Comparison of ENCODE assay signal across 37 cellular contexts in the genomic region with DNA sequence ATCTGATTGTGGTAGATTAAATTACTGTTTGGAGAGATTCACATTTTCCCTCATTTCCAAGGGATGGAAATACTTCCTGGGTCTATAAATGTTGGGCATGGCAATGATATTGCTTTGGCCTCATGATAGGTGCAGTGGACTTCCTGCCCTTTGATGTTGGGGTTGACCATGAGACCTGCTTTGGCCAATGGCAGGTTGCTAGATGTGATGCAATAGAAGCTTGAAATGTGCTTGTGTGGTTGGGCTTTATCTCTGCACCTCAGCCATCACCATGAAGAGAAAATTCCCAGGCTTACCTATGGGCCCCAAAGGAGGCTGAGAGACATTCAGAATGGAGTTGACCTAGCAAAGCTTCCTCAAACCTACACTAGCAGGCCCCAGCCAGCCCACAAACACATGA.
"Had no signal": no experiment of that assay in that cellular context is flagged by ENCODE, and none has a peak within 500 bp of the region (broad histone marks: within the 10 kb centered on the region; RNA-seq: fewer than 3 reads in every experiment).

No MANE protein-coding gene starts in this region.

- H3K9me3 Mint-ChIP-seq: activated CD4-positive, alpha-beta memory T cell treated with anti-CD3 and anti-CD28 coated beads, Interleukin-2, amount 10 ng/mL, durations not matched to agents 7 days and 5 days; activated naive CD4-positive, alpha-beta T cell treated with anti-CD3 and anti-CD28 coated beads, Interleukin-2, amount 10 ng/mL, durations not matched to agents 7 days and 5 days; activated naive CD4-positive, alpha-beta T cell treated with anti-CD3 and anti-CD28 coated beads, Interleukin-2, amount 50 U/mL, for 24 hours; activated naive CD8-positive, alpha-beta T cell treated with anti-CD3 and anti-CD28 coated beads for 36 hours; activated T-cell treated with anti-CD3 and anti-CD28 coated beads, Interleukin-2, amount 50 U/mL, for 24 hours; activated T-helper 2 cell treated with anti-CD3 and anti-CD28 coated beads, Interferon-gamma antibody, Interleukin-2, Interleukin-4, amounts not matched to agents 10 μg/mL and 5 μg/mL and 100 μg/mL, durations not matched to agents 14 hours and 24 hours and 36 hours; T-helper 2 cell treated with Interferon-gamma antibody and Interleukin-4, amounts not matched to agents 5 μg/mL and 100 μg/mL, for 36 hours had no signal

- FAIRE-seq: astrocyte, TTC549 had no signal

- H3K27me3 ChIP-seq: adrenal gland, body of pancreas, brain microvascular endothelial cell, breast epithelium had no signal

- H3K36me3 ChIP-seq: adrenal gland, brain microvascular endothelial cell, breast epithelium, WERI-Rb-1 had no signal

- H3K4me1 ChIP-seq: body of pancreas, breast epithelium had no signal

- H3K36me3 Mint-ChIP-seq: activated CD8-positive, alpha-beta memory T cell treated with anti-CD3 and anti-CD28 coated beads, Interleukin-2, amount 10 ng/mL, durations not matched to agents 7 days and 5 days; activated naive CD4-positive, alpha-beta T cell treated with anti-CD3 and anti-CD28 coated beads, Interleukin-2, amount 10 ng/mL, durations not matched to agents 7 days and 5 days; activated naive CD8-positive, alpha-beta T cell treated with anti-CD3 and anti-CD28 coated beads for 36 hours had no signal

- ATAC-seq: activated CD4-positive, alpha-beta T cell treated with anti-CD3 and anti-CD28 coated beads for 36 hours; activated CD4-positive, CD25-positive, alpha-beta regulatory T cell treated with anti-CD3 and anti-CD28 coated beads, Interleukin-2, amount 50 U/mL, for 24 hours; activated CD8-positive, alpha-beta memory T cell treated with anti-CD3 and anti-CD28 coated beads, Interleukin-2, amount 10 ng/mL, durations not matched to agents 7 days and 5 days; activated CD8-positive, alpha-beta T cell treated with anti-CD3 and anti-CD28 coated beads, Interleukin-2, amount 10 ng/mL, durations not matched to agents 7 days and 5 days; body of pancreas; WTC11 had no signal

- H3K9me3 ChIP-seq: adrenal gland, body of pancreas, breast epithelium had no signal

- H3K27ac Mint-ChIP-seq: activated CD4-positive, alpha-beta memory T cell treated with anti-CD3 and anti-CD28 coated beads, Interleukin-2, amount 10 ng/mL, durations not matched to agents 7 days and 5 days; activated CD4-positive, alpha-beta T cell treated with anti-CD3 and anti-CD28 coated beads for 36 hours; activated CD4-positive, alpha-beta T cell treated with anti-CD3 and anti-CD28 coated beads, Interleukin-2, amount 10 ng/mL, durations not matched to agents 7 days and 5 days; activated CD8-positive, alpha-beta memory T cell treated with anti-CD3 and anti-CD28 coated beads, Interleukin-2, amount 10 ng/mL, durations not matched to agents 7 days and 5 days; activated CD8-positive, alpha-beta T cell treated with anti-CD3 and anti-CD28 coated beads, Interleukin-2, amount 10 ng/mL, durations not matched to agents 7 days and 5 days; activated naive CD4-positive, alpha-beta T cell treated with anti-CD3 and anti-CD28 coated beads, Interleukin-2, amount 10 ng/mL, durations not matched to agents 7 days and 5 days; activated naive CD4-positive, alpha-beta T cell treated with anti-CD3 and anti-CD28 coated beads, Interleukin-2, amount 50 U/mL, for 24 hours; activated naive CD8-positive, alpha-beta T cell treated with anti-CD3 and anti-CD28 coated beads for 36 hours; activated T-cell treated with anti-CD3 and anti-CD28 coated beads, Interleukin-2, amount 50 U/mL, for 24 hours; activated T-helper 2 cell treated with anti-CD3 and anti-CD28 coated beads, Interferon-gamma antibody, Interleukin-2, Interleukin-4, amounts not matched to agents 10 μg/mL and 5 μg/mL and 100 μg/mL, durations not matched to agents 14 hours and 24 hours and 36 hours; T-helper 1 cell treated with Interleukin-12 subunit alpha and Interleukin-12 subunit beta and Interleukin-4 antibody, amounts not matched to agents 30 μg/mL and 1 μg/mL, for 36 hours; T-helper 2 cell treated with Interferon-gamma antibody and Interleukin-4, amounts not matched to agents 5 μg/mL and 100 μg/mL, for 36 hours; WTC11 had no signal

- H3K4me3 ChIP-seq: adrenal gland, body of pancreas, breast epithelium had no signal

- DNase-seq: activated CD4-positive, alpha-beta memory T cell treated with anti-CD3 and anti-CD28 coated beads, Interleukin-2, amount 10 ng/mL, durations not matched to agents 7 days and 5 days; activated CD4-positive, alpha-beta T cell treated with anti-CD3 and anti-CD28 coated beads for 1 hour; activated CD4-positive, alpha-beta T cell treated with anti-CD3 and anti-CD28 coated beads for 36 hours; activated CD4-positive, alpha-beta T cell treated with anti-CD3 and anti-CD28 coated beads for 48 hours; activated CD4-positive, alpha-beta T cell treated with anti-CD3 and anti-CD28 coated beads, Interleukin-2, amount 10 ng/mL, durations not matched to agents 7 days and 5 days; activated CD4-positive, alpha-beta T cell treated with anti-CD3 and anti-CD28 coated beads, Interleukin-2, amount 50 U/mL, for 48 hours; activated CD4-positive, CD25-positive, alpha-beta regulatory T cell; activated CD8-positive, alpha-beta memory T cell treated with anti-CD3 and anti-CD28 coated beads for 24 hours; activated CD8-positive, alpha-beta memory T cell treated with anti-CD3 and anti-CD28 coated beads, Interleukin-2, amount 10 ng/mL, durations not matched to agents 7 days and 5 days; activated CD8-positive, alpha-beta memory T cell treated with anti-CD3 and anti-CD28 coated beads, Interleukin-2, amount 50 U/mL, for 48 hours; activated CD8-positive, alpha-beta T cell treated with anti-CD3 and anti-CD28 coated beads, Interleukin-2, amount 10 ng/mL, durations not matched to agents 7 days and 5 days; activated effector memory CD4-positive, alpha-beta T cell treated with Interleukin-2 at 50 U/mL for 16 hours; activated gamma-delta T cell; activated naive CD4-positive, alpha-beta T cell treated with anti-CD3 and anti-CD28 coated beads, Interleukin-2, amount 10 ng/mL, durations not matched to agents 7 days and 5 days; activated naive CD4-positive, alpha-beta T cell treated with Interleukin-2 at 50 U/mL for 16 hours; activated naive CD8-positive, alpha-beta T cell treated with anti-CD3 and anti-CD28 coated beads for 36 hours; activated T-cell treated with anti-CD3 and anti-CD28 coated beads, Interleukin-2, amount 50 U/mL, for 24 hours; activated T-cell treated with anti-CD3 and anti-CD28 coated beads, Interleukin-2, amount 50 U/mL, for 48 hours; adrenal gland; amniotic stem cell; aorta; body of pancreas; brain microvascular endothelial cell; central memory CD4-positive, alpha-beta T cell; T-helper 1 cell; T-helper 2 cell; T-helper 9 cell; WERI-Rb-1 had no signal

- H3K27ac ChIP-seq: adrenal gland, body of pancreas, brain microvascular endothelial cell, breast epithelium, WERI-Rb-1 had no signal
